Comparison of ENCODE assay signal across 20 cellular contexts in the genomic region with DNA sequence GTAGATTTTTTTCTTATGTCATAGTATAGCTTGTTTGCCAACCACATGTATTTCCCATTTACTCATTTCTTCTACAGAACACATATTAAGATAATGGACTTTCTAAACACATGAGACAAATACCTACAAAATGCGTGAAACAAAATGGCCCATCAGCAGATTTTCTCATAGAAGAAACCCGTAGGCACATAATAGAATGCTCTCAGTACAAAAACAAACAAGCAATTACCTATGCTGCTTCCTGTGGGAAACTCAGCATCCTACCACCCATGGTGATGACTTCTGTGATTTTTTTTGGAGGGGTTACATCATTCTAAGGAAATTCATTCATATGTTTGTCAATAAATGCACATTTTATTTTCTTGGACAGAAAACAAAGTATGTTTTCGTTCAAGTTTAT.
A peak's percentile ranks its signal among the peaks of the same experiment; 100 is the strongest.
DNase-seq lines count a peak whose midpoint lies in the region; ATAC-seq and TF ChIP-seq lines count a peak whose summit lies in the region.
"Had no signal": no experiment of that assay in that cellular context is flagged by ENCODE, and none has a peak within 500 bp of the region (broad histone marks: within the 10 kb centered on the region; RNA-seq: fewer than 3 reads in every experiment).

No MANE protein-coding gene starts in this region.

- CTCF ChIA-PET in activated CD4-positive, alpha-beta memory T cell treated with anti-CD3 and anti-CD28 coated beads, Interleukin-2, amount 10 ng/mL, durations not matched to agents 7 days and 5 days (lab: Charles Lee), result no interaction called here

- H3K27ac Mint-ChIP-seq in activated CD4-positive, alpha-beta memory T cell treated with anti-CD3 and anti-CD28 coated beads, Interleukin-2, amount 10 ng/mL, durations not matched to agents 7 days and 5 days, result no peak overlapping the region
- H3K27ac Mint-ChIP-seq: B cell, CD14-positive monocyte, IgD-negative memory B cell had no signal

- no peak for ATAC-seq in HG02870 (IDR thresholded peaks at IDR 0.05; ENCODE audit: unreplicated experiment)

- peaks cover 5% of the 10 kb centered on the region for H3K27me3 Mint-ChIP-seq in activated CD4-positive, alpha-beta memory T cell treated with anti-CD3 and anti-CD28 coated beads, Interleukin-2, amount 10 ng/mL, durations not matched to agents 7 days and 5 days

- in situ Hi-C loops in astrocyte of the spinal cord (cut with HindIII; ENCODE audit: low sequenced_read_pairs), result no loop called here

- no peaks in the 10 kb centered on the region for H3K9me3 Mint-ChIP-seq in activated CD4-positive, alpha-beta memory T cell treated with anti-CD3 and anti-CD28 coated beads, Interleukin-2, amount 10 ng/mL, durations not matched to agents 7 days and 5 days
- H3K9me3 Mint-ChIP-seq: CD14-positive monocyte, IgD-negative memory B cell had no signal

- H3K4me3 ChIP-seq in astrocyte of the spinal cord (ENCODE audit: low read depth, low read length) (no peak overlapping the region), fibroblast of villous mesenchyme (ENCODE audit: low read depth, low read length) (no peak overlapping the region)
- H3K4me3 ChIP-seq: GM23248, Peyer's patch had no signal

- H3K36me3 Mint-ChIP-seq in activated CD4-positive, alpha-beta memory T cell treated with anti-CD3 and anti-CD28 coated beads, Interleukin-2, amount 10 ng/mL, durations not matched to agents 7 days and 5 days (ENCODE audit: low read depth), result no peaks in the 10 kb centered on the region
- H3K36me3 Mint-ChIP-seq: CD14-positive monocyte, IgD-negative memory B cell had no signal

- DNase-seq in NCI-H748 (lab: John Stamatoyannopoulos, UW; ENCODE audit: unreplicated experiment), result peak; percentile 51
- no peak for DNase-seq in NCI-H748 treated with DMSO at 0.1 percent for 48 hours (lab: John Stamatoyannopoulos, UW)
- peak; percentile 9 for DNase-seq in DMS153 treated with DMSO at 0.1 percent for 48 hours (lab: John Stamatoyannopoulos, UW; ENCODE audit: unreplicated experiment)
- peak; percentile 10 for DNase-seq in astrocyte of the spinal cord (ENCODE audit: low read depth, low spot score)
- peak; percentile 10 for DNase-seq in fibroblast of villous mesenchyme (ENCODE audit: low read depth)
- no peak for DNase-seq in activated CD4-positive, alpha-beta memory T cell treated with anti-CD3 and anti-CD28 coated beads, Interleukin-2, amount 10 ng/mL, durations not matched to agents 7 days and 5 days
- no peak for DNase-seq in stimulated activated naive CD4-positive, alpha-beta T cell treated with Interleukin-2 at 50 U/mL for 16 hours (lab: John Stamatoyannopoulos, UW)
- DNase-seq: DND-41; GM23248; HCEC 1CT; NCI-H1105; NCI-H1694; NCI-H446; NCI-H526; NK-92 treated with Interleukin-12 subunit alpha and Interleukin-12 subunit beta, amount 100 ng/mL, for 24 hours; Peyer's patch had no signal

- H3K4me3 Mint-ChIP-seq in activated CD4-positive, alpha-beta memory T cell treated with anti-CD3 and anti-CD28 coated beads, Interleukin-2, amount 10 ng/mL, durations not matched to agents 7 days and 5 days, result no peak overlapping the region
- H3K4me3 Mint-ChIP-seq: B cell, CD14-positive monocyte had no signal

- TF ChIP-seq CTCF in astrocyte of the spinal cord (IDR thresholded peaks at IDR 0.05; ENCODE audit: low read depth, low read length), result no peak
- TF ChIP-seq CTCF in fibroblast of villous mesenchyme (IDR thresholded peaks at IDR 0.05; ENCODE audit: insufficient read depth, low read depth, low read length), result no peak

- no peaks in the 10 kb centered on the region for H3K4me1 Mint-ChIP-seq in activated CD4-positive, alpha-beta memory T cell treated with anti-CD3 and anti-CD28 coated beads, Interleukin-2, amount 10 ng/mL, durations not matched to agents 7 days and 5 days
- H3K4me1 Mint-ChIP-seq: B cell had no signal

- POLR2A ChIA-PET in activated CD4-positive, alpha-beta memory T cell treated with anti-CD3 and anti-CD28 coated beads, Interleukin-2, amount 10 ng/mL, durations not matched to agents 7 days and 5 days (lab: Charles Lee), result no interaction called here

Comparison
In these comparisons a context has a peak if more than half of its experiments do, and no peak if none do; other contexts are left out.
1. DNase-seq: peak in NCI-H748 (single experiment), DMS153 treated with DMSO at 0.1 percent for 48 hours (single experiment), astrocyte of the spinal cord (single experiment) and fibroblast of villous mesenchyme (single experiment); none in NCI-H748 treated with DMSO at 0.1 percent for 48 hours (single experiment), activated CD4-positive, alpha-beta memory T cell treated with anti-CD3 and anti-CD28 coated beads, Interleukin-2, amount 10 ng/mL, durations not matched to agents 7 days and 5 days (single experiment) and stimulated activated naive CD4-positive, alpha-beta T cell treated with Interleukin-2 at 50 U/mL for 16 hours (single experiment).